21 cellular contexts compared by ENCODE assay signal in the genomic region with DNA sequence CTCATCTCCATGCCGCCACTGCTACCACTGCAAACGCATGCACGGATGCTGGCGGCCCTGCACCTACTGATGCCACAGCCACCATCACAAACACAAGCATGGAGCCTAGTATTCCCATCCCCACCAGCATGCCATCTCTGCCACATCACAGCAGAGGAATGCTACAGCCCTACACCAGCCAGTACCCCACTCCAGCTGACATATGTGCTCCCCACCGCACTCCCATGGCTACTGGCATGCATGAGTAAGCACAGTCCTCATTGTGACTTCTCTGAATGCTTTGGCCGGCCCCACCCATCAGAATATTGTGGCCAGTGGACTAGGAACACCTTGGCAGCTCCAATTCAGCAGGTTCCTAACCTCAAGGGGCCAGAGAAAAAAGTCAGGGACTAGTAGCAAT.
"Had no signal": no experiment of that assay in that cellular context is flagged by ENCODE, and none has a peak within 500 bp of the region (broad histone marks: within the 10 kb centered on the region; RNA-seq: fewer than 3 reads in every experiment).

No MANE protein-coding gene starts in this region.

- DNase-seq: activated CD4-positive, alpha-beta T cell treated with anti-CD3 and anti-CD28 coated beads for 4 hours; activated CD4-positive, alpha-beta T cell treated with anti-CD3 and anti-CD28 coated beads, Interleukin-2, amount 50 U/mL, for 4 hours; activated CD8-positive, alpha-beta memory T cell treated with anti-CD3 and anti-CD28 coated beads for 24 hours; activated effector memory CD4-positive, alpha-beta T cell treated with Interleukin-2 at 50 U/mL for 16 hours; activated naive CD4-positive, alpha-beta T cell treated with anti-CD3 and anti-CD28 coated beads for 36 hours; activated naive CD8-positive, alpha-beta T cell treated with anti-CD3 and anti-CD28 coated beads, Interleukin-2, amount 10 ng/mL, durations not matched to agents 7 days and 5 days; dorsolateral prefrontal cortex; effector memory CD4-positive, alpha-beta T cell; glutamatergic neuron; islet precursor cell; left cardiac atrium; left ventricle myocardium superior; naive B cell; ovary; sigmoid colon; stimulated activated CD4-positive, alpha-beta T cell treated with anti-CD3 and anti-CD28 coated beads, Interleukin-1b, Interleukin-23, amount 100 ng/mL, for 48 hours; stimulated activated CD4-positive, alpha-beta T cell treated with anti-CD3 and anti-CD28 coated beads, Interleukin-4, amount 100 ng/mL, for 4 hours; stimulated activated CD8-positive, alpha-beta memory T cell treated with anti-CD3 and anti-CD28 coated beads, Interleukin-4, amount 100 ng/mL, for 48 hours; stomach; T-helper 9 cell; tibial artery had no signal
